ENCODE assay signal across 33 cellular contexts in the genomic region with DNA sequence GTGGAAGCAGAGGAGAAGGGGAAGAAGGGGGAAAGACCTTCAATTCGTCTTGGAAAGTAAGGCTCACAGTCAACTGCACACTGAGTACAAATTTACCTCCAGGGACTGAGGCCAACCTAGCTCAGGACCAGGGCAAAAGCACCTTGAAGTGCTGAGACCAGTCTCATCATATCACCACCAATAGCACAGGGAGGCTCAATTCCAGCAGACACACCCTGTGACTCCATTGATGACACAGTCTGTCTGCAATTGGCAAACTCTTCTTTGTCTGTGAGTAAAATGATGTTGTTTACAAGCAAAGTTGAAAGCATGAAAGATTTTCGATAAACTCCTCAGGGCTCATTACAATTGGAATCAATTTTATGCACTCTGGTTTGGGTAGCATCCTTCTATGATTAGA. TPM values are rescaled to one million over a fixed set of nuclear protein-coding genes. Genes with fewer than 3 reads are reported as not detected.
"Had no signal": no experiment of that assay in that cellular context is flagged by ENCODE, and none has a peak within 500 bp of the region (broad histone marks: within the 10 kb centered on the region; RNA-seq: fewer than 3 reads in every experiment).

No MANE protein-coding gene starts in this region.

- H3K27me3 Mint-ChIP-seq: activated CD4-positive, alpha-beta memory T cell treated with anti-CD3 and anti-CD28 coated beads, Interleukin-2, amount 10 ng/mL, durations not matched to agents 7 days and 5 days; activated CD4-positive, alpha-beta T cell treated with anti-CD3 and anti-CD28 coated beads for 36 hours; activated naive CD8-positive, alpha-beta T cell; activated T-helper 17 cell treated with anti-CD3 and anti-CD28 coated beads, Interleukin-2, amount 50 U/mL, for 72 hours; T-cell had no signal

- H3K36me3 Mint-ChIP-seq: activated naive CD8-positive, alpha-beta T cell; brain; T-cell had no signal

- H3K27ac Mint-ChIP-seq: activated CD4-positive, alpha-beta memory T cell treated with anti-CD3 and anti-CD28 coated beads, Interleukin-2, amount 10 ng/mL, durations not matched to agents 7 days and 5 days; activated CD4-positive, alpha-beta T cell treated with anti-CD3 and anti-CD28 coated beads for 36 hours; activated naive CD4-positive, alpha-beta T cell treated with anti-CD3 and anti-CD28 coated beads for 36 hours; activated naive CD8-positive, alpha-beta T cell; activated T-helper 17 cell treated with anti-CD3 and anti-CD28 coated beads, Interleukin-2, amount 50 U/mL, for 72 hours; brain; T-cell had no signal

- H3K4me3 Mint-ChIP-seq: activated CD4-positive, alpha-beta memory T cell treated with anti-CD3 and anti-CD28 coated beads, Interleukin-2, amount 10 ng/mL, durations not matched to agents 7 days and 5 days; activated CD4-positive, alpha-beta T cell treated with anti-CD3 and anti-CD28 coated beads for 36 hours; activated naive CD4-positive, alpha-beta T cell treated with anti-CD3 and anti-CD28 coated beads for 36 hours; activated naive CD8-positive, alpha-beta T cell; activated T-helper 17 cell treated with anti-CD3 and anti-CD28 coated beads, Interleukin-2, amount 50 U/mL, for 72 hours; brain; T-cell had no signal

- H3K4me1 Mint-ChIP-seq: activated CD4-positive, alpha-beta memory T cell treated with anti-CD3 and anti-CD28 coated beads, Interleukin-2, amount 10 ng/mL, durations not matched to agents 7 days and 5 days; activated CD4-positive, alpha-beta T cell treated with anti-CD3 and anti-CD28 coated beads for 36 hours; activated T-helper 17 cell treated with anti-CD3 and anti-CD28 coated beads, Interleukin-2, amount 50 U/mL, for 72 hours; T-cell had no signal

- H3K4me3 ChIP-seq: Peyer's patch, SK-N-MC had no signal

- ATAC-seq: activated CD4-positive, alpha-beta T cell treated with anti-CD3 and anti-CD28 coated beads for 36 hours; activated T-helper 17 cell treated with anti-CD3 and anti-CD28 coated beads, Interleukin-2, amount 50 U/mL, for 72 hours; Right ventricle myocardium inferior; T-cell had no signal

- H3K27me3 ChIP-seq: Peyer's patch had no signal

- H3K36me3 ChIP-seq: Peyer's patch, WERI-Rb-1 had no signal

- H3K9me3 Mint-ChIP-seq: activated T-helper 17 cell treated with anti-CD3 and anti-CD28 coated beads, Interleukin-2, amount 50 U/mL, for 72 hours had no signal

- FAIRE-seq: astrocyte, TTC549 had no signal

- H3K4me1 ChIP-seq: Peyer's patch had no signal

- DNase-seq: activated CD4-positive, alpha-beta memory T cell treated with anti-CD3 and anti-CD28 coated beads, Interleukin-2, amount 10 ng/mL, durations not matched to agents 7 days and 5 days; activated CD4-positive, alpha-beta T cell treated with anti-CD3 and anti-CD28 coated beads for 36 hours; activated CD4-positive, alpha-beta T cell treated with anti-CD3 and anti-CD28 coated beads, Interleukin-2, amount 50 U/mL, for 1 hour; activated gamma-delta T cell; activated naive CD4-positive, alpha-beta T cell treated with anti-CD3 and anti-CD28 coated beads for 36 hours; activated T-cell treated with anti-CD3 and anti-CD28 coated beads for 4 hours; activated T-cell treated with anti-CD3 and anti-CD28 coated beads, Interleukin-2, amount 50 U/mL, for 48 hours; amygdala; KBM-7; MV-4-11; NCI-H1092 treated with DMSO at 0.1 percent for 48 hours; NCI-H1417 treated with DMSO at 0.1 percent for 48 hours; NCI-H1694 treated with DMSO at 0.1 percent for 48 hours; NCI-H2029 treated with DMSO at 0.1 percent for 48 hours; NCI-H510A treated with DMSO at 0.1 percent for 48 hours; NCI-H69; NK-92 treated with Interleukin-12 subunit alpha and Interleukin-12 subunit beta, amount 100 ng/mL, for 24 hours; OCI-M1; Peyer's patch; T-cell; T-helper 2 cell; T1000; WERI-Rb-1 had no signal

- H3K27ac ChIP-seq: Peyer's patch, SK-N-MC, WERI-Rb-1 had no signal

RNA-seq across cellular contexts. Expression of a gene that starts 32.3 kb away (rescaled TPM):
- total RNA-seq: activated CD4-positive, alpha-beta memory T cell treated with anti-CD3 and anti-CD28 coated beads, Interleukin-2, amount 10 ng/mL, durations not matched to agents 7 days and 5 days; activated CD4-positive, alpha-beta T cell treated with anti-CD3 and anti-CD28 coated beads for 36 hours; activated CD8-positive, alpha-beta memory T cell treated with anti-CD3 and anti-CD28 coated beads for 36 hours; activated naive CD4-positive, alpha-beta T cell treated with anti-CD3 and anti-CD28 coated beads for 36 hours; activated T-helper 17 cell treated with anti-CD3 and anti-CD28 coated beads, Interleukin-2, amount 50 U/mL, for 72 hours; astrocyte; cardiac septum; LHCN-M2; Peyer's patch; Right ventricle myocardium inferior; T-cell had no signal
